ENCODE assay signal across 8 cellular contexts in the genomic region with DNA sequence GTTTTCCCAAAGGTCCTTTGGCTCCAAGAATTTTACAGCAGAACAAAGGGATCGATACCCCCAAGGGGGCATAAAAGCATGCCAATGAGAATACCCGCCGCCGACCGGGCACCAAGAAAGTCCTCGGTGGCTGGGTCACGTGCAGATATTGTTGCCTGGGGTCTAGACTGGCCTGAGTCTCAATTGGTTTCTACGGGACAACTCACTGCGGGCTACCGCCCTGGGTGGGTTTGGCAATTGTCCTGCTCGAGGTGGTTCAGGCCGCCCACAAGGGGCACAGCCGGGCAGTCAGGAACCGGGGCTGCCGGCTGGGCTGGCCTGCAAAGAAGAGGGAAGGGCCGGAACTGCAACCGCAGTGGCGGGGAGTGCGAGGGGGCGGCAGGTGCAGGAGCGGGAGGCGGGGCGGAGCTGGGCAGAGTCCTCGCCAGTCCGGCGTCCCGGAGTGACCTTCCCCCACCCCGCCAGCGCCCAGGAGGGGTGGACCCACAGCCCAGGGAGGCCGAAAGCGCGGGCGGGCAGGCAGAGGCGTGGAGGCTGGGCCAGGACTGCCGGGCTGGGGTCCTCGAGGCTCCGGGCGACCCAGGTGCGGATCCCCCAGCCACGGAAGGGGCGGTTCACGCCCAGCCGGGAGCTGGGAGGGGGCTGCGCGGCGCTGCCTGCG. TPM values are rescaled to one million over a fixed set of nuclear protein-coding genes. Genes with fewer than 3 reads are reported as not detected.
A peak's percentile ranks its signal among the peaks of the same experiment; 100 is the strongest.
DNase-seq lines count a peak whose midpoint lies in the region; ATAC-seq and TF ChIP-seq lines count a peak whose summit lies in the region.

No MANE protein-coding gene starts in this region.

- H3K9ac ChIP-seq in mesendoderm (ENCODE audit: low read length): peak overlapping the region; percentile 49

- H3K4me1 ChIP-seq in mesendoderm (ENCODE audit: control insufficient read depth, low read depth, low read length): peaks cover 15% of the 10 kb centered on the region
- peaks cover 34% of the 10 kb centered on the region for H3K4me1 ChIP-seq in testis

- no peak overlapping the region for H2BK120ac ChIP-seq in mesendoderm (ENCODE audit: low read depth, low read length)

- H3K4ac ChIP-seq in mesendoderm (ENCODE audit: low read depth, low read length): peak overlapping the region; percentile 41

- no peak for TF ChIP-seq POLR2A in testis (IDR thresholded peaks at IDR 0.05)

- no peak overlapping the region for H4K5ac ChIP-seq in mesendoderm (ENCODE audit: low read length)

- H3K79me2 ChIP-seq in mesendoderm (ENCODE audit: control insufficient read depth, insufficient read depth, low read length): peaks cover 36% of the 10 kb centered on the region

- peak overlapping the region; percentile 77 for H4K8ac ChIP-seq in mesendoderm (ENCODE audit: low read depth, low read length)

- peak overlapping the region; percentile 1 for H3K23ac ChIP-seq in mesendoderm (ENCODE audit: low read length)

- peak overlapping the region; percentile 10 for H3K4me2 ChIP-seq in mesendoderm (ENCODE audit: low read length)

- peak overlapping the region; percentile 85 for H3K27ac ChIP-seq in mesendoderm (ENCODE audit: low read depth, low read length)
- H3K27ac ChIP-seq in testis: peak overlapping the region; percentile 68 to 95

- H3K4me3 ChIP-seq in GM08714 (ENCODE audit: low read length) (peak overlapping the region; percentile 72; the same call in 1 of the 2 replicates), mesendoderm (ENCODE audit: low read length) (peak overlapping the region; percentile 4), testis (peak overlapping the region; percentile 95 to 99)

- no peak overlapping the region for H2AK5ac ChIP-seq in mesendoderm (ENCODE audit: low read length)

- ATAC-seq in HG02610 (IDR thresholded peaks at IDR 0.05; ENCODE audit: unreplicated experiment): peak; percentile 11

- no CpG with 5 or more reads among the region's 47 CpGs for WGBS in mesendoderm (ENCODE audit: extremely low coverage, insufficient coverage, low lambda C conversion rate)
- 3 to 8% methylated on average over 9 to 46 of the region's 47 CpGs for WGBS in testis, 2 donors

- H3K18ac ChIP-seq in mesendoderm (ENCODE audit: low read length): peak overlapping the region; percentile 35

- H3K79me1 ChIP-seq in mesendoderm (ENCODE audit: low read length): peaks cover 8% of the 10 kb centered on the region

- intact Hi-C loops in testis (cut with DNase I; ENCODE audit: low total_unique reads): no loop called here

- no peaks in the 10 kb centered on the region for H3K9me3 ChIP-seq in testis

- H3K27me3 ChIP-seq in mesendoderm (ENCODE audit: insufficient read depth, low read length, poor library complexity) (no peaks in the 10 kb centered on the region), testis (no peaks in the 10 kb centered on the region)

- peak; percentile 80 for DNase-seq in 8988T
- peak; percentile 80 for DNase-seq in NCI-H1092 treated with DMSO at 0.1 percent for 48 hours (lab: John Stamatoyannopoulos, UW)
- DNase-seq in UCSD-AML1 (lab: John Stamatoyannopoulos, UW; ENCODE audit: unreplicated experiment): peak; percentile 60
- peak; percentile 26 for DNase-seq in effector CD8-positive, alpha-beta T cell (lab: John Stamatoyannopoulos, UW)
- DNase-seq in mesendoderm: peak; percentile 81
- peak; percentile 83 for DNase-seq in testis

- no peak for TF ChIP-seq CTCF in testis (IDR thresholded peaks at IDR 0.05)

- H2BK5ac ChIP-seq in mesendoderm (ENCODE audit: low read length): no peak overlapping the region

- peak overlapping the region; percentile 89 for H3K56ac ChIP-seq in mesendoderm (ENCODE audit: low read length)

- no peaks in the 10 kb centered on the region for H3K36me3 ChIP-seq in mesendoderm (ENCODE audit: control insufficient read depth, insufficient read depth, low read length)
- no peaks in the 10 kb centered on the region for H3K36me3 ChIP-seq in testis (ENCODE audit: low read depth, missing control alignments)

- no peak overlapping the region for H2BK15ac ChIP-seq in mesendoderm (replicated peaks; ENCODE audit: low read depth)

RNA-seq across cellular contexts. Expression of gene ATP1B1, which starts 0.9 kb away (rescaled TPM):
- 33.8 TPM for polyA plus RNA-seq in mesendoderm (2013, experiment 1 of 2)
- polyA plus RNA-seq in mesendoderm (2013, experiment 2 of 2): 36.1 TPM
- 100 to 1,000 TPM; 131 to 160 TPM for total RNA-seq in testis
- 98.3 TPM for polyA plus RNA-seq in testis (ENCODE audit: insufficient read depth, low read depth, low replicate concordance)

Comparison
In these comparisons a context has a peak if more than half of its experiments do, and no peak if none do; other contexts are left out.
1. Peak in every context shown above with its lines: DNase-seq, ATAC-seq, H3K4me3 ChIP-seq and H3K27ac ChIP-seq.
2. DNase-seq: peak in every context shown above with its lines; median percentile 83 in testis; 81 in mesendoderm; 80 in 8988T; 80 in NCI-H1092 treated with DMSO at 0.1 percent for 48 hours; 60 in UCSD-AML1; 26 in effector CD8-positive, alpha-beta T cell.
3. H3K4me3 ChIP-seq: peak in every context shown above with its lines; median percentile 97 in testis; 72 in GM08714; 4 in mesendoderm.